Comparison of ENCODE assay signal across 10 cellular contexts in the genomic region with DNA sequence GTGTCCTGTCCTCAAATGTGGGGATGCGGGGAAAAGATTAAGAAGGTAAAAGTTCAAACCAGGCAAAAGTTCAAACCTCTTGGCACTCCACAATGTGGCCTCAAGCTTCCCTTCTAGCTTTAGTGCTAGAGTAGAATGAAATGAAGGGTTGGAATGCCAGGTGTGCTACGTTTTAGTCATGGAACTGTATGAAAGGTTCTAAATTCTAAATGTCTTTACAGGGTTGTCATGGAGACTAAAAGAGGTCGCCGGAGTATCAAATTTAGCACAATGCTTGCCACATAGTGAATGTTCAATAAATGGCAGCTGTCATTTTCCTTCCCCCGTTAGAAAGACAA. TPM values are rescaled to one million over a fixed set of nuclear protein-coding genes. Genes with fewer than 3 reads are reported as not detected.
DNase-seq lines count a peak whose midpoint lies in the region; ATAC-seq, FAIRE-seq and TF ChIP-seq lines count a peak whose summit lies in the region.
"Had no signal": no experiment of that assay in that cellular context is flagged by ENCODE, and none has a peak within 500 bp of the region (broad histone marks: within the 10 kb centered on the region; RNA-seq: fewer than 3 reads in every experiment).

No MANE protein-coding gene starts in this region.

- H3K9me3 Mint-ChIP-seq in CD8-positive, alpha-beta memory T cell = no peaks in the 10 kb centered on the region

- no peaks in the 10 kb centered on the region for H3K27me3 Mint-ChIP-seq in CD8-positive, alpha-beta memory T cell

- no peak for TF ChIP-seq POLR2A in esophagus muscularis mucosa (IDR thresholded peaks at IDR 0.05; ENCODE audit: low read depth)

- TF ChIP-seq CTCF in PC-3 (conservative IDR thresholded peaks at IDR 0.05; ENCODE audit: low read depth, low read length) (no peak), esophagus muscularis mucosa (IDR thresholded peaks at IDR 0.05) (no peak), pancreas (IDR thresholded peaks at IDR 0.05) (no peak)

- peaks cover 37% of the 10 kb centered on the region for H3K4me1 ChIP-seq in CD8-positive, alpha-beta memory T cell (ENCODE audit: insufficient read depth, low read length)
- H3K4me1 ChIP-seq in PC-3 (ENCODE audit: insufficient read depth, low read length) (peaks cover 10% of the 10 kb centered on the region; the same call in 1 of the 2 replicates), esophagus muscularis mucosa (peaks cover 17 to 39% (median 26%) of the 10 kb centered on the region in 4 donors), pancreas (peaks cover 0 to 5% (median 4%) of the 10 kb centered on the region in 3 donors)

- no peak; the same call in 1 of the 2 replicates for ATAC-seq in PC-3
- ATAC-seq in pancreas = peak in 2 of 4 donors; percentile 3 to 5

- DNase-seq in CD8-positive, alpha-beta memory T cell = no peak
- DNase-seq in PC-3 (peak; percentile 9), esophagus muscularis mucosa (ENCODE audit: extremely low spot score) (no peak), pancreas (no peak), medulla oblongata (ENCODE audit: extremely low spot score) (no peak), SK-N-DZ (ENCODE audit: low spot score) (no peak), KG1 (lab: John Stamatoyannopoulos, UW) (no peak), HPDE6-E6E7 (ENCODE audit: extremely low spot score) (no peak)
- DNase-seq: NCI-H1436 treated with DMSO at 0.1 percent for 48 hours had no signal

- peaks cover 40 to 49% (median 47%) of the 10 kb centered on the region in 3 donors for H3K4me1 Mint-ChIP-seq in CD8-positive, alpha-beta memory T cell

- H3K4me3 ChIP-seq in CD8-positive, alpha-beta memory T cell (ENCODE audit: low read length) = peak overlapping the region; percentile 80
- H3K4me3 ChIP-seq in PC-3 (ENCODE audit: low read length) (peak overlapping the region; percentile 67), esophagus muscularis mucosa (peak overlapping the region; percentile 50 to 65 (median 56)), pancreas (peak overlapping the region in 3 of 4 donors; percentile 13 to 51 (median 25))

- H2AFZ ChIP-seq in PC-3 (ENCODE audit: low read length) = peak overlapping the region; percentile 89

- H3K36me3 ChIP-seq in CD8-positive, alpha-beta memory T cell (ENCODE audit: insufficient read depth, low read length) = no peaks in the 10 kb centered on the region
- H3K36me3 ChIP-seq in PC-3 (ENCODE audit: low read depth, low read length) (no peaks in the 10 kb centered on the region), esophagus muscularis mucosa (no peaks in the 10 kb centered on the region), pancreas (no peaks in the 10 kb centered on the region)

- H3K27ac Mint-ChIP-seq in CD8-positive, alpha-beta memory T cell = peak overlapping the region; percentile 7 to 96 (median 88)

- H3K27ac ChIP-seq in CD8-positive, alpha-beta memory T cell (ENCODE audit: low read depth, low read length) = peak overlapping the region; percentile 48
- H3K27ac ChIP-seq in PC-3 (ENCODE audit: low read length) (no peak overlapping the region), esophagus muscularis mucosa (replicated peaks in 1 of 4) (peak overlapping the region; percentile 57 to 63 (median 60)), pancreas (no peak overlapping the region)

- H3F3A ChIP-seq in PC-3 (ENCODE audit: low read length, unreplicated experiment) = no peaks in the 10 kb centered on the region

- no peaks in the 10 kb centered on the region for H3K27me3 ChIP-seq in CD8-positive, alpha-beta memory T cell (ENCODE audit: insufficient read depth, low read length, poor library complexity, severe bottlenecking)
- H3K27me3 ChIP-seq in PC-3 (ENCODE audit: low read length) = no peaks in the 10 kb centered on the region
- no peaks in the 10 kb centered on the region for H3K27me3 ChIP-seq in esophagus muscularis mucosa
- no peaks in the 10 kb centered on the region for H3K27me3 ChIP-seq in pancreas

- no peaks in the 10 kb centered on the region for H3K79me2 ChIP-seq in PC-3 (ENCODE audit: low read length)

- peaks cover 0 to 2% (median 0%) of the 10 kb centered on the region in 3 donors for H3K36me3 Mint-ChIP-seq in CD8-positive, alpha-beta memory T cell

- no peak for TF ChIP-seq EP300 in esophagus muscularis mucosa (IDR thresholded peaks at IDR 0.05)

- H3K9me3 ChIP-seq in CD8-positive, alpha-beta memory T cell (ENCODE audit: low read length) = no peaks in the 10 kb centered on the region
- no peaks in the 10 kb centered on the region for H3K9me3 ChIP-seq in PC-3 (ENCODE audit: low read length)
- no peaks in the 10 kb centered on the region for H3K9me3 ChIP-seq in esophagus muscularis mucosa
- no peaks in the 10 kb centered on the region for H3K9me3 ChIP-seq in pancreas

- H3K9me2 ChIP-seq in PC-3 (replicated peaks; ENCODE audit: low read length) = no peaks in the 10 kb centered on the region

- intact Hi-C loops in PC-3 (cut with micrococcal nuclease) (loop anchor here (1.0 to 10.0 kb wide), 5 partner anchors 41 to 280 kb away; a partner anchor contains a TSS), esophagus muscularis mucosa (cut with DNase I) (loop anchor here (2.0 to 5.0 kb wide), 2 partner anchors 131 to 281 kb away; a partner anchor contains a TSS), pancreas (cut with DNase I) (loop anchor here in 1 of 3 donors (10.0 kb wide), 2 partner anchors 129 to 279 kb away; a partner anchor contains a TSS)

- FAIRE-seq in pancreas (lab: Jason Lieb, UNC) = no peak
- FAIRE-seq: colon had no signal

- no TSS peak for BruUV-seq in PC-3 (replicated peaks; lab: Mats Ljungman, UMichigan)

- H3K4me3 Mint-ChIP-seq in CD8-positive, alpha-beta memory T cell = peak overlapping the region; percentile 85 to 97 (median 88)

- POLR2A ChIA-PET in CD8-positive, alpha-beta memory T cell (lab: Charles Lee) = interaction anchor here (0.6 to 2.8 kb wide), 8 partner anchors 24 to 214 kb away, joined by 3 to 32 read pairs (median 6); a partner anchor contains a TSS
- POLR2A ChIA-PET in PC-3 (lab: Charles Lee; ENCODE audit: unreplicated experiment) = no interaction called here

- no peaks in the 10 kb centered on the region for H4K20me1 ChIP-seq in PC-3 (ENCODE audit: low read length)

- H3K4me2 ChIP-seq in PC-3 (ENCODE audit: low read length) = peak overlapping the region; percentile 89

- H3K9ac ChIP-seq in PC-3 (ENCODE audit: low read length) = no peak overlapping the region

- CTCF ChIA-PET in CD8-positive, alpha-beta memory T cell (lab: Charles Lee) = interaction anchor here (0.7 to 5.7 kb wide), 55 partner anchors 7 to 288 kb away, joined by 3 to 134 read pairs (median 5); a partner anchor contains a TSS
- CTCF ChIA-PET in PC-3 (lab: Charles Lee) = interaction anchor here (0.6 to 1.5 kb wide), 3 partner anchors 129 to 517 kb away, joined by 3 to 12 read pairs (median 5); a partner anchor contains a TSS

- 59% methylated on average over 5 of the region's 5 CpGs for WGBS in esophagus muscularis mucosa
- 28 to 39% methylated on average over 5 of the region's 5 CpGs for whole genome bisulfite sequencing in pancreas, 2 donors

RNA-seq across cellular contexts. Expression of a gene that starts 57.2 kb away (rescaled TPM):
- 10 to 100 TPM; 39.0 to 41.9 TPM for total RNA-seq in CD8-positive, alpha-beta memory T cell
- polyA plus RNA-seq in CD8-positive, alpha-beta memory T cell = 56.3 TPM
- total RNA-seq in PC-3 (2014; rRNA removed) = 19.6 and 21.8 TPM in 2 replicates
- 10 to 100 TPM in 1 of 4 donors, 1 to 10 TPM in 3; 4.2 to 10.4 (median 6.6) TPM for total RNA-seq in esophagus muscularis mucosa
- 10 to 100 TPM in 4 of 6 donors, 1 to 10 TPM in 2; 8.0 to 27.1 (median 12.0) TPM for total RNA-seq in pancreas
- polyA plus RNA-seq in pancreas = 1 to 10 TPM; 3.8 to 7.9 TPM
- 12.5 and 12.7 TPM in 2 replicates for polyA plus RNA-seq in SK-N-DZ (2014; cell fraction: cytosol; rRNA removed)
- polyA plus RNA-seq in SK-N-DZ (2014; cell fraction: nucleus; rRNA removed) = 9.5 TPM in 2 replicates

Comparison
In these comparisons a context has a peak if more than half of its experiments do, and no peak if none do; other contexts are left out.
1. H3K27ac ChIP-seq: peak in CD8-positive, alpha-beta memory T cell (single experiment) and esophagus muscularis mucosa (4 of 4); none in PC-3 (single experiment) and pancreas (0 of 4).
2. H3K4me3 ChIP-seq: peak in every context shown above with its lines; median percentile 80 in CD8-positive, alpha-beta memory T cell; 67 in PC-3; 56 in esophagus muscularis mucosa; 25 in pancreas.